In genomic region chr14:66288511-66288910, GRCh38 we compare ENCODE assay signal across 18 cellular contexts.
DNase-seq lines count a peak whose midpoint lies in the region; ATAC-seq, FAIRE-seq and TF ChIP-seq lines count a peak whose summit lies in the region.
"Had no signal": no experiment of that assay in that cellular context is flagged by ENCODE, and none has a peak within 500 bp of the region (broad histone marks: within the 10 kb centered on the region; RNA-seq: fewer than 3 reads in every experiment).

No MANE protein-coding gene starts in this region.

- H3K36me3 ChIP-seq in PC-3 (ENCODE audit: low read depth, low read length): no peaks in the 10 kb centered on the region
- H3K36me3 ChIP-seq in bronchial epithelial cell (ENCODE audit: control insufficient read depth, insufficient read depth, low read length): no peaks in the 10 kb centered on the region
- no peaks in the 10 kb centered on the region for H3K36me3 ChIP-seq in mesendoderm (ENCODE audit: control insufficient read depth, insufficient read depth, low read length)

- DNase-seq in ELF-1 (ENCODE audit: low read depth, low spot score): peak; percentile 59
- peak; percentile 37 for DNase-seq in PC-3
- DNase-seq in bronchial epithelial cell (ENCODE audit: low read depth): peak; percentile 59
- DNase-seq in mesendoderm: peak; percentile 75
- no peak for DNase-seq in NCI-H82 (lab: John Stamatoyannopoulos, UW)
- DNase-seq in NCI-H1694 (lab: John Stamatoyannopoulos, UW): no peak
- no peak for DNase-seq in Ammon's horn (ENCODE audit: low spot score)
- no peak for DNase-seq in DMS 273 treated with DMSO at 0.1 percent for 48 hours (lab: John Stamatoyannopoulos, UW)
- DNase-seq: HCEC 1CT, KG1, NCI-H146, NCI-H2081 treated with DMSO at 0.1 percent for 48 hours, NCI-H510A treated with DMSO at 0.1 percent for 48 hours, SHP77 had no signal

- no peak overlapping the region for H2BK5ac ChIP-seq in mesendoderm (ENCODE audit: low read length)

- H4K8ac ChIP-seq in mesendoderm (ENCODE audit: low read depth, low read length): no peak overlapping the region

- peak; percentile 13 for FAIRE-seq in bronchial epithelial cell (lab: Jason Lieb, UNC)
- FAIRE-seq: A549, HepG2 had no signal

- no CpG with 5 or more reads among the region's 3 CpGs for WGBS in mesendoderm (ENCODE audit: extremely low coverage, insufficient coverage, low lambda C conversion rate)

- BruUV-seq in PC-3 (replicated peaks; lab: Mats Ljungman, UMichigan): no TSS peak

- no peak overlapping the region for H3K18ac ChIP-seq in mesendoderm (ENCODE audit: low read length)

- no peaks in the 10 kb centered on the region for H3F3A ChIP-seq in PC-3 (ENCODE audit: low read length, unreplicated experiment)

- intact Hi-C loops in PC-3 (cut with micrococcal nuclease): no loop called here

- CTCF ChIA-PET in PC-3 (lab: Charles Lee): no interaction called here

- H3K4me3 ChIP-seq in PC-3 (ENCODE audit: low read length) (no peak overlapping the region), bronchial epithelial cell (ENCODE audit: low read depth, low read length) (no peak overlapping the region), mesendoderm (ENCODE audit: low read length) (no peak overlapping the region)
- H3K4me3 ChIP-seq: A549 had no signal

- no peak for ATAC-seq in PC-3
- ATAC-seq: A549, HepG2, Panc1, SK-N-SH treated with all-trans-retinoic acid at 6 μM for 48 hours had no signal

- H3K27me3 ChIP-seq in PC-3 (ENCODE audit: low read length) (peaks cover 16% of the 10 kb centered on the region), bronchial epithelial cell (ENCODE audit: control insufficient read depth, insufficient read depth, low read length) (no peaks in the 10 kb centered on the region), mesendoderm (ENCODE audit: insufficient read depth, low read length, poor library complexity) (no peaks in the 10 kb centered on the region)

- H3K9me3 ChIP-seq in PC-3 (ENCODE audit: low read length): no peaks in the 10 kb centered on the region
- H3K9me3 ChIP-seq: A549 had no signal

- no peak overlapping the region for H3K9ac ChIP-seq in PC-3 (ENCODE audit: low read length)
- H3K9ac ChIP-seq in mesendoderm (ENCODE audit: low read length): no peak overlapping the region

- H2BK120ac ChIP-seq in mesendoderm (ENCODE audit: low read depth, low read length): no peak overlapping the region

- no peaks in the 10 kb centered on the region for H3K9me2 ChIP-seq in PC-3 (replicated peaks; ENCODE audit: low read length)

- no peaks in the 10 kb centered on the region for H4K20me1 ChIP-seq in PC-3 (ENCODE audit: low read length)

- H3K79me2 ChIP-seq in PC-3 (ENCODE audit: low read length) (no peaks in the 10 kb centered on the region), mesendoderm (ENCODE audit: control insufficient read depth, insufficient read depth, low read length) (no peaks in the 10 kb centered on the region)

- no peak overlapping the region for H3K4me2 ChIP-seq in PC-3 (ENCODE audit: low read length)
- H3K4me2 ChIP-seq in mesendoderm (ENCODE audit: low read length): no peak overlapping the region
- H3K4me2 ChIP-seq: A549 had no signal

- no peak overlapping the region for H2AFZ ChIP-seq in PC-3 (ENCODE audit: low read length)

- no peak overlapping the region for H2BK15ac ChIP-seq in mesendoderm (replicated peaks; ENCODE audit: low read depth)

- H3K79me1 ChIP-seq in mesendoderm (ENCODE audit: low read length): no peaks in the 10 kb centered on the region

- no peak overlapping the region for H2AK5ac ChIP-seq in mesendoderm (ENCODE audit: low read length)

- no peak overlapping the region for H4K5ac ChIP-seq in mesendoderm (ENCODE audit: low read length)

- no peak overlapping the region for H3K56ac ChIP-seq in mesendoderm (ENCODE audit: low read length)

- no peak overlapping the region for H3K4ac ChIP-seq in mesendoderm (ENCODE audit: low read depth, low read length)

- no peak overlapping the region for H3K27ac ChIP-seq in PC-3 (ENCODE audit: low read length)
- no peak overlapping the region for H3K27ac ChIP-seq in mesendoderm (ENCODE audit: low read depth, low read length)
- H3K27ac ChIP-seq: A549 had no signal

- H3K4me1 ChIP-seq in PC-3 (ENCODE audit: insufficient read depth, low read length) (no peaks in the 10 kb centered on the region), mesendoderm (ENCODE audit: control insufficient read depth, low read depth, low read length) (no peaks in the 10 kb centered on the region)
- H3K4me1 ChIP-seq: A549 had no signal

- H3K23ac ChIP-seq in mesendoderm (ENCODE audit: low read length): no peak overlapping the region

- POLR2A ChIA-PET in PC-3 (lab: Charles Lee; ENCODE audit: unreplicated experiment): interaction anchor here (0.7 kb wide), 1 partner anchor 231 kb away, joined by 3 read pairs; no protein-coding TSS in a partner anchor

- TF ChIP-seq CTCF in PC-3 (conservative IDR thresholded peaks at IDR 0.05; ENCODE audit: low read depth, low read length) (no peak), bronchial epithelial cell (IDR thresholded peaks at IDR 0.05; ENCODE audit: insufficient read depth, low read length, severe bottlenecking) (no peak)

Comparison
In these comparisons a context has a peak if more than half of its experiments do, and no peak if none do; other contexts are left out.
1. DNase-seq: peak in ELF-1 (single experiment), PC-3 (single experiment), bronchial epithelial cell (single experiment) and mesendoderm (single experiment); none in NCI-H82 (single experiment), NCI-H1694 (single experiment), Ammon's horn (single experiment) and DMS 273 treated with DMSO at 0.1 percent for 48 hours (single experiment).